In the genomic region with DNA sequence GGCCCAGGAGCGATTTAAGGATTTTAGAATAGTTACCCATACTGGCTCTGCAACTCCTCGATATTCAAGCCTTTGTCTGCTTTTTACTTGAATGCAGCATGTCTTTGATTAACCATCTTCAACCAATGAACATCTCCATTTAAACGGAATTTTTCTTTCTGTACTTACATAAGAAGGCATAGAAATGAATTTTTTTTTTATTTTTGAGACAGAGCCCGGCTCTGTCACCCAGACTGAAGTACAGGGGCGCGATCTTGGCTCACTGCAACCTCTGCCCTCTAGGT, we compare ENCODE assay signal across 1 cellular context.
TF ChIP-seq lines count a peak whose summit lies in the region.

No MANE protein-coding gene starts in this region.

TF ChIP-seq in GM23338, 12 proteins besides CTCF, POLR2A, EP300 and RAD21 (continued from another document):
- TF ChIP-seq, protein P1, sequence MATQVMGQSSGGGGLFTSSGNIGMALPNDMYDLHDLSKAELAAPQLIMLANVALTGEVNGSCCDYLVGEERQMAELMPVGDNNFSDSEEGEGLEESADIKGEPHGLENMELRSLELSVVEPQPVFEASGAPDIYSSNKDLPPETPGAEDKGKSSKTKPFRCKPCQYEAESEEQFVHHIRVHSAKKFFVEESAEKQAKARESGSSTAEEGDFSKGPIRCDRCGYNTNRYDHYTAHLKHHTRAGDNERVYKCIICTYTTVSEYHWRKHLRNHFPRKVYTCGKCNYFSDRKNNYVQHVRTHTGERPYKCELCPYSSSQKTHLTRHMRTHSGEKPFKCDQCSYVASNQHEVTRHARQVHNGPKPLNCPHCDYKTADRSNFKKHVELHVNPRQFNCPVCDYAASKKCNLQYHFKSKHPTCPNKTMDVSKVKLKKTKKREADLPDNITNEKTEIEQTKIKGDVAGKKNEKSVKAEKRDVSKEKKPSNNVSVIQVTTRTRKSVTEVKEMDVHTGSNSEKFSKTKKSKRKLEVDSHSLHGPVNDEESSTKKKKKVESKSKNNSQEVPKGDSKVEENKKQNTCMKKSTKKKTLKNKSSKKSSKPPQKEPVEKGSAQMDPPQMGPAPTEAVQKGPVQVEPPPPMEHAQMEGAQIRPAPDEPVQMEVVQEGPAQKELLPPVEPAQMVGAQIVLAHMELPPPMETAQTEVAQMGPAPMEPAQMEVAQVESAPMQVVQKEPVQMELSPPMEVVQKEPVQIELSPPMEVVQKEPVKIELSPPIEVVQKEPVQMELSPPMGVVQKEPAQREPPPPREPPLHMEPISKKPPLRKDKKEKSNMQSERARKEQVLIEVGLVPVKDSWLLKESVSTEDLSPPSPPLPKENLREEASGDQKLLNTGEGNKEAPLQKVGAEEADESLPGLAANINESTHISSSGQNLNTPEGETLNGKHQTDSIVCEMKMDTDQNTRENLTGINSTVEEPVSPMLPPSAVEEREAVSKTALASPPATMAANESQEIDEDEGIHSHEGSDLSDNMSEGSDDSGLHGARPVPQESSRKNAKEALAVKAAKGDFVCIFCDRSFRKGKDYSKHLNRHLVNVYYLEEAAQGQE (IDR thresholded peaks at IDR 0.05; ENCODE audit: unreplicated experiment) = no peak
- TF ChIP-seq, protein P2, sequence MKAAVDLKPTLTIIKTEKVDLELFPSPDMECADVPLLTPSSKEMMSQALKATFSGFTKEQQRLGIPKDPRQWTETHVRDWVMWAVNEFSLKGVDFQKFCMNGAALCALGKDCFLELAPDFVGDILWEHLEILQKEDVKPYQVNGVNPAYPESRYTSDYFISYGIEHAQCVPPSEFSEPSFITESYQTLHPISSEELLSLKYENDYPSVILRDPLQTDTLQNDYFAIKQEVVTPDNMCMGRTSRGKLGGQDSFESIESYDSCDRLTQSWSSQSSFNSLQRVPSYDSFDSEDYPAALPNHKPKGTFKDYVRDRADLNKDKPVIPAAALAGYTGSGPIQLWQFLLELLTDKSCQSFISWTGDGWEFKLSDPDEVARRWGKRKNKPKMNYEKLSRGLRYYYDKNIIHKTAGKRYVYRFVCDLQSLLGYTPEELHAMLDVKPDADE (IDR thresholded peaks at IDR 0.05) = no peak
